In the genomic region with DNA sequence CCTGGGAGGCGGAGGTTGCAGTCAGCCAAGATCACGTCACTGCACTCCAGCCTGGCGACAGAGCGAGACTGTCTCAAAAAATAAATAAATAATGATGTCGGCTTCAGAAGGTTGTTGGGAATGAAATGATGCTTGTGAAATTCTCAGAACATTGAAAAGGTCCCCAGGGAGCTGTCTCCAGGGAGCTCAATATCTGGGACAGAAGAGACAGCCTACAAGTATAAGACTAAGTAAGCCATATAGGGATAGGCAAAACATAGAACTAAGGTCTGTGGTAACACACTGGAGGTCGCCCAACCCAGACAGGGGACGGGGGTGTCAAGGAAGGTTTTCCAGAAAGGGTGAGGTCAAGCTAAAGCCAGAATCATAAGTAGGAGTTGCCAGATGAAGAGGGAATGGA, we compare ENCODE assay signal across 23 cellular contexts. TPM values are rescaled to one million over a fixed set of nuclear protein-coding genes. Genes with fewer than 3 reads are reported as not detected.
DNase-seq lines count a peak whose midpoint lies in the region; ATAC-seq and TF ChIP-seq lines count a peak whose summit lies in the region.
"Had no signal": no experiment of that assay in that cellular context is flagged by ENCODE, and none has a peak within 500 bp of the region (broad histone marks: within the 10 kb centered on the region; RNA-seq: fewer than 3 reads in every experiment).

No MANE protein-coding gene starts in this region.

- H3K27me3 Mint-ChIP-seq in neural crest cell (ENCODE audit: low read depth): peaks cover 3% of the 10 kb centered on the region
- peaks cover 8% of the 10 kb centered on the region for H3K27me3 Mint-ChIP-seq in activated T-cell treated with anti-CD3 and anti-CD28 coated beads, Interleukin-2, amount 50 U/mL, for 72 hours (ENCODE audit: low read depth)

- H3K9me3 Mint-ChIP-seq in neural crest cell: peaks cover 4% of the 10 kb centered on the region
- H3K9me3 Mint-ChIP-seq in activated T-cell treated with anti-CD3 and anti-CD28 coated beads, Interleukin-2, amount 50 U/mL, for 72 hours: peaks cover 2 to 7% of the 10 kb centered on the region in 2 donors

- DNase-seq in Right ventricle myocardium inferior (ENCODE audit: missing footprints) (no peak), Right ventricle myocardium superior (no peak), left ventricle myocardium superior (no peak), left cardiac atrium (no peak), neural crest cell (ENCODE audit: low read depth, low spot score) (no peak), GM10266 (ENCODE audit: extremely low spot score) (no peak)
- no peak for DNase-seq in activated T-cell treated with anti-CD3 and anti-CD28 coated beads, Interleukin-2, amount 50 U/mL, for 72 hours
- no peak for DNase-seq in effector CD8-positive, alpha-beta T cell (lab: John Stamatoyannopoulos, UW)
- DNase-seq: 8988T; ACHN; AML-193; BE2C; CD4-positive, alpha-beta T cell; CD8-positive, alpha-beta memory T cell; DMS 273 treated with DMSO at 0.1 percent for 48 hours; DMS79; EL; GDM1; H9 had no signal

- no peak overlapping the region for H3K27ac Mint-ChIP-seq in neural crest cell (ENCODE audit: unreplicated experiment)
- H3K27ac Mint-ChIP-seq in activated T-cell treated with anti-CD3 and anti-CD28 coated beads, Interleukin-2, amount 50 U/mL, for 72 hours: no peak overlapping the region
- H3K27ac Mint-ChIP-seq: CD4-positive, alpha-beta T cell; CD8-positive, alpha-beta memory T cell; GM23338 had no signal

- TF ChIP-seq CTCF in neural crest cell (conservative IDR thresholded peaks at IDR 0.05): no peak
- no peak for TF ChIP-seq CTCF in GM10266 (IDR thresholded peaks at IDR 0.05; ENCODE audit: control insufficient read depth, insufficient read depth, low read depth, missing control alignments)

- ATAC-seq in Right ventricle myocardium inferior: peak; percentile 45
- ATAC-seq in Right ventricle myocardium superior (ENCODE audit: poor library complexity): no peak
- ATAC-seq in left ventricle myocardium superior: peak; percentile 42
- ATAC-seq in left cardiac atrium: no peak
- no peak for ATAC-seq in activated T-cell treated with anti-CD3 and anti-CD28 coated beads, Interleukin-2, amount 50 U/mL, for 72 hours (replicated peaks in 1 of 2)
- ATAC-seq: A549, GM23338, HCT116 had no signal

- H3K36me3 Mint-ChIP-seq in neural crest cell (ENCODE audit: low read depth): peaks cover 16% of the 10 kb centered on the region
- H3K36me3 Mint-ChIP-seq in activated T-cell treated with anti-CD3 and anti-CD28 coated beads, Interleukin-2, amount 50 U/mL, for 72 hours (ENCODE audit: insufficient read depth in 2 of 2): peaks cover 2 to 3% of the 10 kb centered on the region in 2 donors
- H3K36me3 Mint-ChIP-seq: CD8-positive, alpha-beta memory T cell had no signal

- H3K4me1 Mint-ChIP-seq in neural crest cell: peaks cover 48% of the 10 kb centered on the region
- H3K4me1 Mint-ChIP-seq in activated T-cell treated with anti-CD3 and anti-CD28 coated beads, Interleukin-2, amount 50 U/mL, for 72 hours (ENCODE audit: low read depth): no peaks in the 10 kb centered on the region
- H3K4me1 Mint-ChIP-seq: CD8-positive, alpha-beta memory T cell had no signal

- H3K4me3 Mint-ChIP-seq in neural crest cell: peak overlapping the region; percentile 4
- no peak overlapping the region for H3K4me3 Mint-ChIP-seq in activated T-cell treated with anti-CD3 and anti-CD28 coated beads, Interleukin-2, amount 50 U/mL, for 72 hours
- H3K4me3 Mint-ChIP-seq: CD14-positive monocyte; CD4-positive, alpha-beta T cell; CD8-positive, alpha-beta memory T cell; GM23338; H9 had no signal

- intact Hi-C loops in Right ventricle myocardium inferior (cut with DNase I) (no loop called here), Right ventricle myocardium superior (cut with DNase I) (no loop called here), left ventricle myocardium superior (cut with micrococcal nuclease) (no loop called here), left cardiac atrium (cut with DNase I) (no loop called here)

RNA-seq across cellular contexts. Expression of gene HSPB8, which starts 29.5 kb away (rescaled TPM):
- total RNA-seq in Right ventricle myocardium inferior: 572 TPM
- 529 TPM for total RNA-seq in Right ventricle myocardium superior
- total RNA-seq in left ventricle myocardium superior: 504 TPM
- total RNA-seq in left cardiac atrium: 100 to 1,000 TPM; 314 to 316 TPM
- 0.50 and 0.58 TPM in 2 replicates for total RNA-seq in neural crest cell
- not detected for total RNA-seq in activated T-cell treated with anti-CD3 and anti-CD28 coated beads, Interleukin-2, amount 50 U/mL, for 72 hours
- total RNA-seq: CD4-positive, alpha-beta T cell; CD8-positive, alpha-beta memory T cell had no signal

Comparison
In these comparisons a context has a peak if more than half of its experiments do, and no peak if none do; other contexts are left out.
1. ATAC-seq: peak in Right ventricle myocardium inferior (single experiment) and left ventricle myocardium superior (single experiment); none in Right ventricle myocardium superior (single experiment), left cardiac atrium (0 of 2) and activated T-cell treated with anti-CD3 and anti-CD28 coated beads, Interleukin-2, amount 50 U/mL, for 72 hours (0 of 2).
2. RNA of gene HSPB8, which starts 29.5 kb away (total RNA-seq): 572 TPM in Right ventricle myocardium inferior (single experiment), 529 TPM in Right ventricle myocardium superior (single experiment), 504 TPM in left ventricle myocardium superior (single experiment) and 314 to 316 TPM in left cardiac atrium; 0.50 to 0.58 TPM in neural crest cell and not detected in activated T-cell treated with anti-CD3 and anti-CD28 coated beads, Interleukin-2, amount 50 U/mL, for 72 hours; every median in the first group is over 100 times any median in the second.